1 cellular context compared by ENCODE assay signal in the genomic region with DNA sequence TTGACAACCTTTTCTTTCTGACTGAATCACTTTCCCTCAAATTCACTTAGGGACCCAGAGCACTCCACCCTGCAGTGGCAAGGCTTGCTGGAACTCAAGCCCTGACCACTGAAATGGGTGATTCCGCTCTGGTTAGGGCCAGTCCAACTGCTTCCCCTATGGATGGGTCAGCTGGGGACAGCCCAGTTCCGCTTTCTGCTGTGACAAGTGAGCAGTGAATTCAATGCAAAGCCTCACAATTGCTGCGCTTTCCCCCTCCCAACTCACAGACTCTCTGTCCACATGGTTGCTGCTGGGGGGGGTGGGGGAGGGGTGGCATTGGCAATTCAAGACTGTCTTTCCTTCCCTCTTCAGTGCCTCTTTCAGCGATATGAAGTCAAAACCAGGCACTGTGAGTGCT.
TF ChIP-seq lines count a peak whose summit lies in the region.

No MANE protein-coding gene starts in this region.

TF ChIP-seq in HepG2, 621 proteins besides CTCF, POLR2A, EP300 and RAD21:
- no peak for TF ChIP-seq ZNF567 (CRISPR knock-in tag; IDR thresholded peaks at IDR 0.05; ENCODE audit: borderline replicate concordance)
- TF ChIP-seq, protein P1, sequence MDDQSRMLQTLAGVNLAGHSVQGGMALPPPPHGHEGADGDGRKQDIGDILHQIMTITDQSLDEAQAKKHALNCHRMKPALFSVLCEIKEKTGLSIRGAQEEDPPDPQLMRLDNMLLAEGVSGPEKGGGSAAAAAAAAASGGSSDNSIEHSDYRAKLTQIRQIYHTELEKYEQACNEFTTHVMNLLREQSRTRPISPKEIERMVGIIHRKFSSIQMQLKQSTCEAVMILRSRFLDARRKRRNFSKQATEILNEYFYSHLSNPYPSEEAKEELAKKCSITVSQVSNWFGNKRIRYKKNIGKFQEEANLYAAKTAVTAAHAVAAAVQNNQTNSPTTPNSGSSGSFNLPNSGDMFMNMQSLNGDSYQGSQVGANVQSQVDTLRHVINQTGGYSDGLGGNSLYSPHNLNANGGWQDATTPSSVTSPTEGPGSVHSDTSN (CRISPR knock-in tag; IDR thresholded peaks at IDR 0.05; ENCODE audit: borderline replicate concordance) = no peak
- no peak for TF ChIP-seq NPAS2 (CRISPR knock-in tag; IDR thresholded peaks at IDR 0.05; ENCODE audit: borderline replicate concordance)
